Comparison of ENCODE assay signal across 17 cellular contexts in genomic region chr20:24461848-24462247, GRCh38. TPM values are rescaled to one million over a fixed set of nuclear protein-coding genes. Genes with fewer than 3 reads are reported as not detected.
"Had no signal": no experiment of that assay in that cellular context is flagged by ENCODE, and none has a peak within 500 bp of the region (broad histone marks: within the 10 kb centered on the region; RNA-seq: fewer than 3 reads in every experiment).

No MANE protein-coding gene starts in this region.

- H3K27ac ChIP-seq: foreskin keratinocyte, hepatocyte, right atrium auricular region, tibial artery had no signal

- H3K36me3 ChIP-seq: right atrium auricular region, tibial artery had no signal

- FAIRE-seq: colon, keratinocyte, TTC549, urothelium cell line had no signal

- DNase-seq: activated CD4-positive, alpha-beta T cell treated with anti-CD3 and anti-CD28 coated beads for 36 hours; activated CD4-positive, alpha-beta T cell treated with anti-CD3 and anti-CD28 coated beads, Interleukin-2, amount 50 U/mL, for 48 hours; activated gamma-delta T cell; foreskin keratinocyte; stimulated activated CD4-positive, alpha-beta T cell treated with anti-CD3 and anti-CD28 coated beads, Interleukin-12 subunit alpha, Interleukin-12 subunit beta, amount 100 ng/mL, for 4 hours; stimulated activated CD4-positive, alpha-beta T cell treated with anti-CD3 and anti-CD28 coated beads, Interleukin-1b, Interleukin-23, amount 100 ng/mL, for 48 hours; stimulated activated CD8-positive, alpha-beta memory T cell treated with anti-CD3 and anti-CD28 coated beads, Interleukin-4, amount 100 ng/mL, for 48 hours; stimulated activated naive CD4-positive, alpha-beta T cell; tibial artery had no signal

- H3K4me1 ChIP-seq: foreskin keratinocyte had no signal

- H3K9me3 ChIP-seq: right atrium auricular region, tibial artery had no signal

- H3K4me3 ChIP-seq: hepatocyte, right atrium auricular region, tibial artery had no signal

- H3K27me3 ChIP-seq: right atrium auricular region had no signal

- ATAC-seq: activated CD4-positive, alpha-beta T cell treated with anti-CD3 and anti-CD28 coated beads for 36 hours; foreskin keratinocyte; left lobe of liver had no signal

RNA-seq across cellular contexts. Expression of gene SYNDIG1, which starts 7.6 kb away (rescaled TPM):
- total RNA-seq: activated CD4-positive, alpha-beta T cell treated with anti-CD3 and anti-CD28 coated beads for 36 hours; foreskin keratinocyte; left lobe of liver; lung microvascular endothelial cell had no signal
